ENCODE assay signal across 8 cellular contexts in the genomic region with DNA sequence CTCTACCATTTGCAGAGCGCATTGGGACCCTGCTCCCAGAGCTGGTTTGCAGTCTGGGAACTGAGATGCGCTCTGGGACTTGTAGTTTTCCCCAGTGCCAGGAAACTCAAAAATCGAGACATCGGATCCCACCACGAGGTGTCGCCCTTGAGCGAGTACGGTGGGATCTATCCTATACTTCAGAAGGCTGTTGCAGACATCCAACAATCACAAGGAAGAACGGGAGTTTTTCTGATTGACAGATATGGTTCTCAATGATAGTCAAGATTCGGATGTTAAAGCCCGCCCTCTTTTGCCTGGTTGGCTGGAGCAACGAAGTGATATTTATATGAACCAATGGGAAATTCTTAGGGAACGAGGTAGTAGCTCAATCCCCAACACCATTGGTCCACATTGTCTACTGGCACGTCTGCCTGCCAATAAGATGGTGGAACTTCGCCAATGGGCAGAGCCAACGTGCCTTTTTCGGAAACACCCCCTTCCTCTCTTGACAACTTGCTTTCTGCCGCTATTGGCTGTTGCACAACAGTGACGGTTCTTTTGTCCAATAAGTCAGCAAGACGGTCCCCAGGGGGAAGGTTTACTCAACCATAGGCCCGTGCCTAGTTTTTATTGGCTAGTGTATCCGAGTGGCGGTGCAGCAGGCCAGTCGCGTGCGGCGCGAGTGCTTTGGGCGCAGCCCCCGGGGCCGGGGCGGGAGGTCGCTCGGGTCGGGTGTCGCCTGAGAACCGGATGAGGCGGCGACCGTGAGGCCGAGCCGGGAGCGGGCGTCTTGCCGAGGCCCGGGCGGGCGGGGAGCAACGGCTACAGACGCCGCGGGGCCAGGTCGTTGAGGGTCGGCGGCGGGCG. TPM values are rescaled to one million over a fixed set of nuclear protein-coding genes. Genes with fewer than 3 reads are reported as not detected.
DNase-seq lines count a peak whose midpoint lies in the region; ATAC-seq, FAIRE-seq and TF ChIP-seq lines count a peak whose summit lies in the region.

A gene (plus strand): TSS at position 724 of the 849 bp plus-strand sequence. CDS start 164 bp downstream, outside the sequence.

- H3K27me3 ChIP-seq in ACC112 (ENCODE audit: insufficient read depth, low read length) (no peaks in the 10 kb centered on the region), mammary epithelial cell (ENCODE audit: insufficient read depth, low read length) (no peaks in the 10 kb centered on the region), iPS-20b (ENCODE audit: insufficient read depth, low read length) (no peaks in the 10 kb centered on the region), small intestine (ENCODE audit: control insufficient read depth in 2 of 2, insufficient read depth in 2 of 2, low read length in 2 of 2) (no peaks in the 10 kb centered on the region)

- peak within 1 kb of the TSS; percentile 98 for H3K4me2 ChIP-seq in mammary epithelial cell (ENCODE audit: insufficient read depth, low read depth, low read length)

- H3K4me3 ChIP-seq in ACC112 (ENCODE audit: low read depth, low read length) (peak within 1 kb of the TSS; percentile 99), mammary epithelial cell (replicated peaks in 1 of 3; ENCODE audit: insufficient read depth in 1 of 3, low read depth in 2 of 3, low read length in 3 of 3) (peak within 1 kb of the TSS; percentile 63 to 99 (median 97)), iPS-20b (ENCODE audit: low read length) (peak within 1 kb of the TSS; percentile 78), small intestine (ENCODE audit: low read depth in 1 of 2, low read length in 2 of 2) (peak within 1 kb of the TSS; percentile 71 to 91)

- no peaks in the 10 kb centered on the region; the same call in 1 of the 2 replicates for H3K36me3 ChIP-seq in ACC112 (ENCODE audit: insufficient read depth, low read length)
- peaks cover 6% of the 10 kb centered on the region for H3K36me3 ChIP-seq in mammary epithelial cell (ENCODE audit: insufficient read depth, low read length)
- H3K36me3 ChIP-seq in iPS-20b (ENCODE audit: insufficient read depth, low read depth, low read length), result peaks cover 22% of the 10 kb centered on the region
- H3K36me3 ChIP-seq in small intestine (ENCODE audit: control insufficient read depth in 2 of 2, insufficient read depth in 2 of 2, low read length in 2 of 2), result peaks cover 0 to 2% of the 10 kb centered on the region in 2 donors

- H3K9me3 ChIP-seq in mammary epithelial cell (replicated peaks; ENCODE audit: insufficient read depth, low read length) (no peaks in the 10 kb centered on the region), iPS-20b (ENCODE audit: insufficient read depth, low read depth, low read length) (no peaks in the 10 kb centered on the region), small intestine (ENCODE audit: control insufficient read depth, low read depth) (no peaks in the 10 kb centered on the region)

- peak; percentile 81 for ATAC-seq in GM18867 (IDR thresholded peaks at IDR 0.05; ENCODE audit: unreplicated experiment)
- peak; percentile 83 for ATAC-seq in HG03108 (IDR thresholded peaks at IDR 0.05; ENCODE audit: unreplicated experiment)

- H3K27ac ChIP-seq in ACC112 (ENCODE audit: low read depth, low read length) (peak within 1 kb of the TSS; percentile 84), VCaP (peak within 1 kb of the TSS; percentile 90), mammary epithelial cell (ENCODE audit: insufficient read depth, low read depth, low read length) (peak within 1 kb of the TSS; percentile 31), iPS-20b (ENCODE audit: low read length) (no peak within 1 kb of the TSS), small intestine (ENCODE audit: low read depth in 1 of 2, low read length in 1 of 2) (peak within 1 kb of the TSS; percentile 72 to 87)

- H2AFZ ChIP-seq in ACC112 (ENCODE audit: low read length, unreplicated experiment), result peak within 1 kb of the TSS; percentile 75
- H2AFZ ChIP-seq in mammary epithelial cell (ENCODE audit: low read depth, low read length), result peak within 1 kb of the TSS; percentile 88

- CTCF ChIA-PET in mammary epithelial cell (lab: Charles Lee; ENCODE audit: low non-redundant PET), result interaction anchor here (0.7 to 1.5 kb wide), 7 partner anchors 17 to 147 kb away, joined by 3 to 20 read pairs (median 7); a partner anchor contains a TSS

- H4K20me1 ChIP-seq in mammary epithelial cell (ENCODE audit: insufficient read depth, low read length), result no peaks in the 10 kb centered on the region

- dilution Hi-C loops in mammary epithelial cell (cut with HindIII; ENCODE audit: low sequenced_read_pairs), result no loop called here

- WGBS in mammary epithelial cell (ENCODE audit: low coverage, missing lambda C conversion rate), result 3% methylated on average over 19 of the region's 57 CpGs
- 1% methylated on average over 49 to 57 of the region's 57 CpGs for WGBS in small intestine, 3 donors

- TF ChIP-seq CTCF in VCaP (conservative IDR thresholded peaks at IDR 0.05) (peak; percentile 83), mammary epithelial cell (conservative IDR thresholded peaks at IDR 0.05 in 1 of 2, IDR thresholded peaks at IDR 0.05 in 1 of 2; ENCODE audit: extremely low read depth in 1 of 2, insufficient read depth in 1 of 2, low read depth in 1 of 2, low read length in 2 of 2) (peak; percentile 82 to 88)

- H3K79me2 ChIP-seq in ACC112 (ENCODE audit: control insufficient read depth, insufficient read depth, low read length, unreplicated experiment) (peaks cover 44% of the 10 kb centered on the region), mammary epithelial cell (ENCODE audit: insufficient read depth, low read length) (peaks cover 47% of the 10 kb centered on the region)

- H3K4me1 ChIP-seq in ACC112 (ENCODE audit: control insufficient read depth, insufficient read depth, low read length, unreplicated experiment) (peaks cover 4% of the 10 kb centered on the region), mammary epithelial cell (ENCODE audit: insufficient read depth, low read length) (peaks cover 12% of the 10 kb centered on the region), iPS-20b (ENCODE audit: insufficient read depth, low read length) (no peaks in the 10 kb centered on the region), small intestine (ENCODE audit: control insufficient read depth in 2 of 2, insufficient read depth in 1 of 2, low read depth in 1 of 2, low read length in 1 of 2) (peaks cover 0 to 6% of the 10 kb centered on the region in 2 donors)

- in situ Hi-C loops in mammary epithelial cell (cut with MboI; ENCODE audit: low sequenced_read_pairs in 2 of 2), result loop anchor here (5.0 to 10.0 kb wide), 2 partner anchors 145 to 147 kb away; no protein-coding TSS in a partner anchor

- peak; percentile 95 for FAIRE-seq in small intestine (lab: Jason Lieb, UNC)

- peak within 1 kb of the TSS; percentile 64 for H3K9ac ChIP-seq in mammary epithelial cell (ENCODE audit: insufficient read depth, low read length)
- H3K9ac ChIP-seq in iPS-20b (ENCODE audit: low read depth, low read length), result peak within 1 kb of the TSS; percentile 88

- BruUV-seq in mammary epithelial cell (replicated peaks; lab: Mats Ljungman, UMichigan), result no TSS peak

- DNase-seq in NCI-H2196 (lab: John Stamatoyannopoulos, UW; ENCODE audit: unreplicated experiment), result peak; percentile 100
- peak; percentile 100 for DNase-seq in mammary epithelial cell
- peak; percentile 100 for DNase-seq in small intestine

- intact Hi-C loops in mammary epithelial cell (cut with micrococcal nuclease), result loop anchor here (1.0 to 5.0 kb wide), 5 partner anchors 55 to 147 kb away; a partner anchor contains a TSS

RNA-seq across cellular contexts. Expression of the gene that starts here (rescaled TPM):
- 100 to 1,000 TPM in 1 of 2 donors, 10 to 100 TPM in 1; 95.9 to 125 TPM for total RNA-seq in mammary epithelial cell
- polyA plus RNA-seq in mammary epithelial cell (60.2 TPM), small intestine (100 to 1,000 TPM; 146 to 248 (median 186) TPM)
- polyA minus RNA-seq in mammary epithelial cell, result 219 TPM
